Comparison of ENCODE assay signal across 8 cellular contexts in the genomic region with DNA sequence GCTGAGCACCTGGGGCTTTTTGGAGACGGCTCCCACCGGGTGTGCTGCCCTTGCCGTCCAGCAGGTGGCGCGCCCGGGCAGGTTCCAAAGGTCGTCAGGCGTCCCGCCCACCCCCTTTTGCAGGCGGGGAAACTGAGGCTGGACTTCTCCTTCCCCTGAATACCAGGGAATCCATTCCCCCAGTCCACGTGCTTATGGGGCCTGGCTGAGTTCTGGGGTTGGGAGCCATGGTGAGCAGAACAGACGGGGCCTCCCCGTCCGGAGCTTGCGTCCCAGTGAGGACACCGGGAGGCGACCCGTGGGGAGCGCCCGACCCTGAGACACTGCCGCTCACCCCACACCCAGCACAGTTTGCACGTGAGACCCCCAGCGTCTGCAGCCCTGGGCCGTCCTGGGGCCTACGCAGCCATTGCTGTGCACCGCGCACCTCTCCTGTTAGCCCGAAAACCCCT. TPM values are rescaled to one million over a fixed set of nuclear protein-coding genes. Genes with fewer than 3 reads are reported as not detected.
DNase-seq lines count a peak whose midpoint lies in the region; ATAC-seq and TF ChIP-seq lines count a peak whose summit lies in the region.

No MANE protein-coding gene starts in this region.

- no peak overlapping the region for H3K9ac ChIP-seq in adipocyte (ENCODE audit: low read length)

- peaks cover 8% of the 10 kb centered on the region for H3K9me3 ChIP-seq in adipocyte (ENCODE audit: control insufficient read depth, low read length)

- no peaks in the 10 kb centered on the region for H3K36me3 ChIP-seq in adipocyte (ENCODE audit: control insufficient read depth, insufficient read depth, low read length, severe bottlenecking)

- H3K36me3 Mint-ChIP-seq in T-cell, result no peaks in the 10 kb centered on the region
- peaks cover 0 to 4% (median 0%) of the 10 kb centered on the region in 3 donors for H3K36me3 Mint-ChIP-seq in immature natural killer cell

- peaks cover 22 to 31% of the 10 kb centered on the region in 2 donors for H3K27me3 Mint-ChIP-seq in T-cell
- H3K27me3 Mint-ChIP-seq in immature natural killer cell (ENCODE audit: low read depth in 3 of 3), result peaks cover 3 to 10% (median 5%) of the 10 kb centered on the region in 3 donors

- H3K4me1 ChIP-seq in adipocyte (ENCODE audit: control insufficient read depth, insufficient read depth, low read length), result peaks cover 7% of the 10 kb centered on the region

- H3K27ac Mint-ChIP-seq in T-cell (no peak overlapping the region), immature natural killer cell (no peak overlapping the region)

- H3K4me3 ChIP-seq in GM12875 (ENCODE audit: low read depth, low read length) (no peak overlapping the region), adipocyte (ENCODE audit: low read length) (no peak overlapping the region)

- POLR2A ChIA-PET in T-cell (lab: Charles Lee), result interaction anchor here in 1 of 2 donors (0.6 kb wide), 1 partner anchor 83 kb away, joined by 3 read pairs; no protein-coding TSS in a partner anchor

- TF ChIP-seq CTCF in GM12875 (IDR thresholded peaks at IDR 0.05; ENCODE audit: borderline replicate concordance, insufficient read depth, low read depth, low read length), result peak; percentile 97

- peaks cover 0 to 4% (median 0%) of the 10 kb centered on the region in 3 donors for H3K4me1 Mint-ChIP-seq in T-cell
- peaks cover 6 to 9% of the 10 kb centered on the region in 2 donors for H3K4me1 Mint-ChIP-seq in immature natural killer cell

- H3K27me3 ChIP-seq in adipocyte (replicated peaks; ENCODE audit: control insufficient read depth, insufficient read depth, low read length), result peaks cover 16% of the 10 kb centered on the region

- CTCF ChIA-PET in T-cell (lab: Charles Lee), result interaction anchor here in 1 of 2 donors (0.6 kb wide), 1 partner anchor 23 kb away, joined by 3 read pairs; no protein-coding TSS in a partner anchor

- DNase-seq in T-cell (peak in 33 of 34 experiments; percentile 11 to 64 (median 44)), adipocyte (ENCODE audit: low read depth) (peak; percentile 59), immature natural killer cell (peak; percentile 46 to 54 (median 47)), SKM-1 (lab: John Stamatoyannopoulos, UW; ENCODE audit: unreplicated experiment) (no peak), DMS153 treated with DMSO at 0.1 percent for 48 hours (lab: John Stamatoyannopoulos, UW; ENCODE audit: unreplicated experiment) (no peak)
- peak; percentile 10 to 44 (median 27) for DNase-seq in stimulated activated CD4-positive, alpha-beta T cell treated with anti-CD3 and anti-CD28 coated beads, TNF-alpha, amount 100 ng/mL, for 48 hours (ENCODE audit: low read depth in 3 of 3)

- H3K4me3 Mint-ChIP-seq in T-cell (no peak overlapping the region), immature natural killer cell (no peak overlapping the region)

- peak; percentile 39 to 69 (median 46) for ATAC-seq in T-cell (replicated peaks in 1 of 4)
- ATAC-seq in GM21619 (IDR thresholded peaks at IDR 0.05; ENCODE audit: unreplicated experiment), result no peak

- peaks cover 5 to 11% (median 6%) of the 10 kb centered on the region in 3 donors for H3K9me3 Mint-ChIP-seq in T-cell
- peaks cover 0 to 3% (median 0%) of the 10 kb centered on the region in 6 donors for H3K9me3 Mint-ChIP-seq in immature natural killer cell

RNA-seq across cellular contexts. Expression of a gene that starts 51.8 kb away (rescaled TPM):
- total RNA-seq in T-cell, result not detected
- polyA plus RNA-seq in immature natural killer cell, result not detected

RNA-seq across cellular contexts. Expression of a gene that starts 57.7 kb away (rescaled TPM):
- total RNA-seq in T-cell, result 10 to 100 TPM; 23.7 to 32.6 (median 27.3) TPM
- polyA plus RNA-seq in immature natural killer cell, result under 1 TPM in 2 of 3 donors, not detected in 1; 0.17 to 0.48 TPM

Comparison
In these comparisons a context has a peak if more than half of its experiments do, and no peak if none do; other contexts are left out.
1. DNase-seq: peak in T-cell (33 of 34), adipocyte (single experiment), immature natural killer cell (3 of 3) and stimulated activated CD4-positive, alpha-beta T cell treated with anti-CD3 and anti-CD28 coated beads, TNF-alpha, amount 100 ng/mL, for 48 hours (3 of 3); none in SKM-1 (single experiment) and DMS153 treated with DMSO at 0.1 percent for 48 hours (single experiment).